Comparison of ENCODE assay signal across 8 cellular contexts in genomic region chr17:33750943-33751701, GRCh38.
DNase-seq lines count a peak whose midpoint lies in the region; ATAC-seq, FAIRE-seq and TF ChIP-seq lines count a peak whose summit lies in the region.

No MANE protein-coding gene starts in this region.

- no peak for TF ChIP-seq POLR2A in GM12892 (IDR thresholded peaks at IDR 0.05; ENCODE audit: low read depth, low read length)

- DNase-seq in AG04449 (ENCODE audit: low read depth, low spot score) = peak; percentile 3
- peak; percentile 19 for DNase-seq in GM12892 (ENCODE audit: insufficient read length)
- DNase-seq in NCI-H526 treated with DMSO at 0.1 percent for 48 hours (lab: John Stamatoyannopoulos, UW) = peak; percentile 60
- peak; percentile 86 for DNase-seq in activated CD8-positive, alpha-beta memory T cell treated with anti-CD3 and anti-CD28 coated beads, Interleukin-2, amount 50 U/mL, for 48 hours
- no peak for DNase-seq in epithelial cell of proximal tubule (ENCODE audit: low read depth)
- peak; percentile 17 to 38 for DNase-seq in stimulated activated CD8-positive, alpha-beta memory T cell treated with anti-CD3 and anti-CD28 coated beads, Interleukin-4, amount 100 ng/mL, for 4 hours (ENCODE audit: low read depth in 2 of 2, low spot score in 1 of 2)

- CTCF ChIA-PET in AG04449 (lab: Yijun Ruan, JAX) = interaction anchor here (0.8 to 2.7 kb wide), 16 partner anchors 10 to 967 kb away, joined by 3 to 23 read pairs (median 5); no protein-coding TSS in a partner anchor

- H3K4me3 ChIP-seq in AG04449 (ENCODE audit: low read depth, low read length) (peak overlapping the region; percentile 36; the same call in 1 of the 2 replicates), epithelial cell of proximal tubule (ENCODE audit: low read depth, low read length) (no peak overlapping the region), muscle layer of colon (ENCODE audit: low read depth in 1 of 2, low read length in 2 of 2) (peak overlapping the region in 1 of 2 donors; percentile 19)

- POLR2A ChIA-PET in AG04449 (lab: Yijun Ruan, JAX) = no interaction called here

- TF ChIP-seq CTCF in AG04449 (IDR thresholded peaks at IDR 0.05; ENCODE audit: insufficient read depth, low read length, missing control alignments) = peak; percentile 83
- TF ChIP-seq CTCF in epithelial cell of proximal tubule (conservative IDR thresholded peaks at IDR 0.05; ENCODE audit: low read depth, low read length) = peak; percentile 81

- no peaks in the 10 kb centered on the region for H3K9me3 ChIP-seq in muscle layer of colon (ENCODE audit: low read length)

- FAIRE-seq in GM12892 (lab: Jason Lieb, UNC) = peak; percentile 88

- peak overlapping the region; percentile 11 for H3K9ac ChIP-seq in muscle layer of colon (ENCODE audit: low read length)

- H3K27ac ChIP-seq in muscle layer of colon (ENCODE audit: low read depth, low read length) = no peak overlapping the region

- H3K27me3 ChIP-seq in muscle layer of colon (ENCODE audit: control insufficient read depth in 1 of 2, insufficient read depth in 2 of 2, low read length in 2 of 2) = peaks cover 3 to 7% of the 10 kb centered on the region in 2 donors

- no peaks in the 10 kb centered on the region for H3K36me3 ChIP-seq in muscle layer of colon (ENCODE audit: insufficient read depth, low read length)

- ATAC-seq in HG02852 (IDR thresholded peaks at IDR 0.05; ENCODE audit: unreplicated experiment) = no peak

- no peaks in the 10 kb centered on the region for H3K4me1 ChIP-seq in muscle layer of colon (ENCODE audit: insufficient read depth, low read length)
